ENCODE assay signal across 20 cellular contexts in genomic region chr2:186611526-186611925, GRCh38. TPM values are rescaled to one million over a fixed set of nuclear protein-coding genes. Genes with fewer than 3 reads are reported as not detected.
A peak's percentile ranks its signal among the peaks of the same experiment; 100 is the strongest.
DNase-seq lines count a peak whose midpoint lies in the region; ATAC-seq and TF ChIP-seq lines count a peak whose summit lies in the region.
"Had no signal": no experiment of that assay in that cellular context is flagged by ENCODE, and none has a peak within 500 bp of the region (broad histone marks: within the 10 kb centered on the region; RNA-seq: fewer than 3 reads in every experiment).

No MANE protein-coding gene starts in this region.

- H3K4me3 ChIP-seq in heart left ventricle (no peak overlapping the region), mesodermal cell (ENCODE audit: extremely low read depth, insufficient read depth, low read length, poor library complexity, severe bottlenecking) (no peak overlapping the region), spleen (no peak overlapping the region), aorta (ENCODE audit: low read length in 2 of 2) (no peak overlapping the region), body of pancreas (no peak overlapping the region)
- H3K4me3 ChIP-seq: GM23338, SJCRH30 had no signal

- TF ChIP-seq POLR2A in heart left ventricle (IDR thresholded peaks at IDR 0.05) (no peak), spleen (IDR thresholded peaks at IDR 0.05) (no peak), body of pancreas (IDR thresholded peaks at IDR 0.05) (no peak)

- H3K27me3 ChIP-seq in heart left ventricle (no peaks in the 10 kb centered on the region), spleen (replicated peaks in 1 of 7) (no peaks in the 10 kb centered on the region), aorta (ENCODE audit: control insufficient read depth in 1 of 2, insufficient read depth in 2 of 2, low read length in 1 of 2) (no peaks in the 10 kb centered on the region), body of pancreas (no peaks in the 10 kb centered on the region)
- H3K27me3 ChIP-seq: BE2C, SJCRH30 had no signal

- no peak for TF ChIP-seq CTCF in heart left ventricle (IDR thresholded peaks at IDR 0.05)
- no peak for TF ChIP-seq CTCF in spleen (IDR thresholded peaks at IDR 0.05 in 8 of 11, conservative IDR thresholded peaks at IDR 0.05 in 3 of 11)
- no peak for TF ChIP-seq CTCF in body of pancreas (IDR thresholded peaks at IDR 0.05)

- intact Hi-C loops in heart left ventricle (cut with DNase I) = loop anchor here in 1 of 10 donors (2.0 kb wide), 1 partner anchor 17 kb away; no protein-coding TSS in a partner anchor
- intact Hi-C loops in Right ventricle myocardium inferior (cut with DNase I) = no loop called here
- intact Hi-C loops in spleen (cut with DNase I; ENCODE audit: low total_unique reads) = no loop called here
- intact Hi-C loops in aorta (cut with DNase I) = no loop called here
- intact Hi-C loops in body of pancreas (cut with DNase I) = no loop called here

- WGBS in heart left ventricle, 4 donors = 80 to 86% (median 83%) methylated on average over 2 of the region's 2 CpGs
- 93 to 100% methylated on average over 1 of the region's 2 CpGs for WGBS in mesodermal cell (ENCODE audit: insufficient coverage in 2 of 2), 2 experiments
- 82 to 97% (median 92%) methylated on average over 2 of the region's 2 CpGs for WGBS in spleen, 5 donors
- 68 to 76% methylated on average over 2 of the region's 2 CpGs for WGBS in aorta, 2 donors
- WGBS in body of pancreas, 2 donors = 81 to 84% methylated on average over 2 of the region's 2 CpGs

- H3K4me1 ChIP-seq in heart left ventricle (peaks cover 0 to 45% (median 20%) of the 10 kb centered on the region in 12 donors), mesodermal cell (ENCODE audit: control insufficient read depth, insufficient read depth, low read length, poor library complexity, severe bottlenecking) (peaks cover 53% of the 10 kb centered on the region), spleen (peaks cover 0 to 42% (median 12%) of the 10 kb centered on the region in 6 donors), aorta (ENCODE audit: control insufficient read depth in 1 of 2, insufficient read depth in 2 of 2, low read length in 2 of 2) (no peaks in the 10 kb centered on the region), body of pancreas (peaks cover 20% of the 10 kb centered on the region)
- H3K4me1 ChIP-seq: BE2C had no signal

- ATAC-seq in heart left ventricle (no peak), Right ventricle myocardium inferior (no peak), aorta (ENCODE audit: low FRiP score) (no peak), body of pancreas (no peak), HG03457 (IDR thresholded peaks at IDR 0.05; ENCODE audit: unreplicated experiment) (no peak)
- ATAC-seq: GM23338, Panc1 had no signal

- no peak for DNase-seq in heart left ventricle
- DNase-seq in Right ventricle myocardium inferior (ENCODE audit: missing footprints) = no peak
- no peak for DNase-seq in spleen
- no peak for DNase-seq in aorta
- DNase-seq in body of pancreas = no peak
- DNase-seq: BE2C, HCEC 1CT, NCI-H1092 treated with DMSO at 0.1 percent for 48 hours, NCI-H1436 treated with DMSO at 0.1 percent for 48 hours, NCI-H1930, NCI-H226, NCI-H510A treated with DMSO at 0.1 percent for 48 hours, NCI-H748 treated with DMSO at 0.1 percent for 48 hours, SJCRH30 had no signal

- H3K9me3 ChIP-seq in heart left ventricle = no peaks in the 10 kb centered on the region
- H3K9me3 ChIP-seq in mesodermal cell (ENCODE audit: control insufficient read depth, low read length) = no peaks in the 10 kb centered on the region
- no peaks in the 10 kb centered on the region for H3K9me3 ChIP-seq in spleen
- no peaks in the 10 kb centered on the region for H3K9me3 ChIP-seq in aorta (ENCODE audit: control insufficient read depth, low read length)
- no peaks in the 10 kb centered on the region for H3K9me3 ChIP-seq in body of pancreas
- H3K9me3 ChIP-seq: BE2C, SJCRH30 had no signal

- H3K27ac ChIP-seq in heart left ventricle (peak overlapping the region in 8 of 12 donors; percentile 15 to 83 (median 24)), cingulate gyrus (ENCODE audit: low read depth, low read length) (peak overlapping the region; percentile 56), mesodermal cell (ENCODE audit: low read depth, low read length, severe bottlenecking) (peak overlapping the region; percentile 58), spleen (peak overlapping the region in 5 of 8 donors; percentile 10 to 41 (median 23)), aorta (ENCODE audit: low read depth in 1 of 2, low read length in 2 of 2) (no peak overlapping the region), body of pancreas (peak overlapping the region in 1 of 4 donors; percentile 20)
- H3K27ac ChIP-seq: KMS-11, SJCRH30 had no signal

- peaks cover 0 to 3% (median 0%) of the 10 kb centered on the region in 9 donors for H3K36me3 ChIP-seq in heart left ventricle
- peaks cover 77% of the 10 kb centered on the region for H3K36me3 ChIP-seq in mesodermal cell (ENCODE audit: control insufficient read depth, insufficient read depth, low read length)
- peaks cover 0 to 9% (median 0%) of the 10 kb centered on the region in 6 donors for H3K36me3 ChIP-seq in spleen
- no peaks in the 10 kb centered on the region for H3K36me3 ChIP-seq in aorta (ENCODE audit: control insufficient read depth in 1 of 2, insufficient read depth in 2 of 2, low read length in 1 of 2)
- H3K36me3 ChIP-seq in body of pancreas (replicated peaks in 1 of 2; ENCODE audit: insufficient read depth in 1 of 2, low read depth in 2 of 2) = no peaks in the 10 kb centered on the region
- H3K36me3 ChIP-seq: BE2C had no signal

RNA-seq across cellular contexts. Expression of gene ITGAV, which starts 21.7 kb away (rescaled TPM):
- 100 to 1,000 TPM; 133 to 358 (median 235) TPM for total RNA-seq in heart left ventricle
- 100 to 1,000 TPM in 1 of 2 donors, 10 to 100 TPM in 1; 22.5 to 107 TPM for polyA plus RNA-seq in heart left ventricle
- 139 TPM for total RNA-seq in Right ventricle myocardium inferior
- 473 TPM for polyA plus RNA-seq in mesodermal cell (2013, experiment 1 of 2)
- 410 TPM for polyA plus RNA-seq in mesodermal cell (2013, experiment 2 of 2)
- 10 to 100 TPM; 51.1 to 85.4 (median 65.5) TPM for total RNA-seq in spleen
- 10 to 100 TPM in 1 of 3 donors, 1 to 10 TPM in 2; 5.6 to 10.3 (median 9.5) TPM for polyA plus RNA-seq in spleen
- 100 to 1,000 TPM; 138 to 146 TPM for total RNA-seq in aorta
- 10 to 100 TPM; 27.9 to 40.1 TPM for polyA plus RNA-seq in aorta
- total RNA-seq in body of pancreas = 10 to 100 TPM; 48.0 to 72.8 TPM

Comparison
In these comparisons a context has a peak if more than half of its experiments do, and no peak if none do; other contexts are left out.
1. H3K27ac ChIP-seq: peak in heart left ventricle (8 of 12), cingulate gyrus (single experiment), mesodermal cell (single experiment) and spleen (5 of 8); none in aorta (0 of 2).